ENCODE assay signal across 17 cellular contexts in genomic region chr17:72631568-72631967, GRCh38.
A peak's percentile ranks its signal among the peaks of the same experiment; 100 is the strongest.
DNase-seq lines count a peak whose midpoint lies in the region; ATAC-seq and TF ChIP-seq lines count a peak whose summit lies in the region.
"Had no signal": no experiment of that assay in that cellular context is flagged by ENCODE, and none has a peak within 500 bp of the region (broad histone marks: within the 10 kb centered on the region; RNA-seq: fewer than 3 reads in every experiment).

No MANE protein-coding gene starts in this region.

- H3K79me1 ChIP-seq in IMR-90 (ENCODE audit: low read depth in 1 of 2, low read length in 2 of 2) = no peaks in the 10 kb centered on the region

- TF ChIP-seq POLR2A in IMR-90 (IDR thresholded peaks at IDR 0.05; ENCODE audit: low read depth, low read length) (no peak), tibial nerve (IDR thresholded peaks at IDR 0.05) (no peak)

- H3K4me2 ChIP-seq in IMR-90 (ENCODE audit: low read depth, low read length) = no peak overlapping the region
- H3K4me2 ChIP-seq: BLaER1 had no signal

- H2BK20ac ChIP-seq in IMR-90 (ENCODE audit: low read depth, low read length) = no peak overlapping the region

- H4K91ac ChIP-seq in IMR-90 (ENCODE audit: insufficient read depth, low read depth, low read length) = no peak overlapping the region

- H4K8ac ChIP-seq in IMR-90 (ENCODE audit: low read depth in 2 of 2, low read length in 2 of 2) = no peak overlapping the region

- WGBS in IMR-90 (ENCODE audit: extremely low coverage in 2 of 2, insufficient read length in 1 of 2), 2 experiments = 67% methylated on average over 6 of the region's 10 CpGs; no CpG with 5 or more reads in 1 of the 2 experiments
- WGBS in tibial nerve, 2 donors = 80 to 81% methylated on average over 10 of the region's 10 CpGs

- H3K27ac ChIP-seq in IMR-90 (ENCODE audit: insufficient read depth, low read length) = no peak overlapping the region
- H3K27ac ChIP-seq in SJCRH30 = no peak overlapping the region
- peak overlapping the region; percentile 84 to 85 for H3K27ac ChIP-seq in mucosa of rectum (ENCODE audit: low read depth in 2 of 2, low read length in 2 of 2)
- no peak overlapping the region for H3K27ac ChIP-seq in A673 (ENCODE audit: low read depth, low read length, poor library complexity, severe bottlenecking)
- no peak overlapping the region for H3K27ac ChIP-seq in lower lobe of right lung
- no peak overlapping the region for H3K27ac ChIP-seq in tibial nerve
- H3K27ac ChIP-seq: BLaER1, GM23248, pancreas, thyroid gland had no signal

- CTCF ChIA-PET in IMR-90 (lab: Yijun Ruan, JAX) (no interaction called here), A673 (lab: Charles Lee) (no interaction called here)

- no peak overlapping the region for H2BK15ac ChIP-seq in IMR-90 (ENCODE audit: low read depth, low read length)

- H2BK120ac ChIP-seq in IMR-90 (ENCODE audit: low read depth, low read length) = no peak overlapping the region

- no peak overlapping the region for H3K23ac ChIP-seq in IMR-90 (ENCODE audit: low read depth, low read length)

- H2BK5ac ChIP-seq in IMR-90 (ENCODE audit: low read depth, low read length, poor library complexity, severe bottlenecking) = no peak overlapping the region

- no peak overlapping the region for H2AFZ ChIP-seq in IMR-90 (replicated peaks; ENCODE audit: low read length, poor library complexity)
- H2AFZ ChIP-seq: GM23248 had no signal

- no peak for ATAC-seq in IMR-90 (ENCODE audit: low read depth)
- no peak for ATAC-seq in HG03520 (IDR thresholded peaks at IDR 0.05; ENCODE audit: unreplicated experiment)
- no peak for ATAC-seq in lower lobe of right lung

- H4K5ac ChIP-seq in IMR-90 (ENCODE audit: low read depth, low read length) = no peak overlapping the region

- no peak overlapping the region for H3K14ac ChIP-seq in IMR-90 (replicated peaks; ENCODE audit: low read depth, low read length)

- H3K9me1 ChIP-seq in IMR-90 (ENCODE audit: insufficient read depth, low read length) = no peaks in the 10 kb centered on the region

- intact Hi-C loops in IMR-90 (cut with micrococcal nuclease) (no loop called here), A673 (cut with micrococcal nuclease; ENCODE audit: unreplicated experiment) (no loop called here), lower lobe of right lung (cut with DNase I) (no loop called here)

- peaks cover 5% of the 10 kb centered on the region for H3K9me3 ChIP-seq in IMR-90 (ENCODE audit: control insufficient read depth, insufficient read depth, low read length)
- H3K9me3 ChIP-seq in SJCRH30 (replicated peaks) = no peaks in the 10 kb centered on the region
- H3K9me3 ChIP-seq in mucosa of rectum (ENCODE audit: control insufficient read depth in 2 of 2, low read length in 2 of 2) = no peaks in the 10 kb centered on the region
- no peaks in the 10 kb centered on the region for H3K9me3 ChIP-seq in A673 (ENCODE audit: low read depth, low read length, poor library complexity, severe bottlenecking)
- H3K9me3 ChIP-seq in lower lobe of right lung = peaks cover 7% of the 10 kb centered on the region
- peaks cover 0 to 12% (median 0%) of the 10 kb centered on the region in 4 donors for H3K9me3 ChIP-seq in tibial nerve
- H3K9me3 ChIP-seq: pancreas, thyroid gland had no signal

- H3K4ac ChIP-seq in IMR-90 (ENCODE audit: low read depth, low read length) = no peak overlapping the region

- POLR2A ChIA-PET in IMR-90 (lab: Charles Lee; ENCODE audit: unreplicated experiment) = no interaction called here
- POLR2A ChIA-PET in A673 (lab: Charles Lee; ENCODE audit: low non-redundant PET) = no interaction called here

- no peak for TF ChIP-seq CTCF in IMR-90 (conservative IDR thresholded peaks at IDR 0.05; ENCODE audit: low read depth, low read length)
- no peak for TF ChIP-seq CTCF in A673 (conservative IDR thresholded peaks at IDR 0.05; ENCODE audit: low read depth, low read length)
- TF ChIP-seq CTCF in lower lobe of right lung (IDR thresholded peaks at IDR 0.05) = no peak
- no peak for TF ChIP-seq CTCF in tibial nerve (IDR thresholded peaks at IDR 0.05)

- BruUV-seq in IMR-90 (replicated peaks; lab: Mats Ljungman, UMichigan) (no TSS peak), A673 (replicated peaks; lab: Mats Ljungman, UMichigan) (no TSS peak)

- DNase-seq in IMR-90 (no peak), NCI-H2107 (lab: John Stamatoyannopoulos, UW) (peak; percentile 33), SJCRH30 (peak; percentile 31 to 67), A673 (ENCODE audit: low spot score) (no peak), lower lobe of right lung (no peak), tibial nerve (ENCODE audit: low spot score in 2 of 2) (no peak)
- DNase-seq: activated CD4-positive, alpha-beta T cell treated with anti-CD3 and anti-CD28 coated beads for 48 hours; GM23248; hypothalamus; SIG-M5; T1000; thyroid gland had no signal

- no peak for TF ChIP-seq EP300 in tibial nerve (IDR thresholded peaks at IDR 0.05)

- no peak overlapping the region for H3K18ac ChIP-seq in IMR-90 (ENCODE audit: low read depth, low read length)

- H3K4me1 ChIP-seq in IMR-90 (ENCODE audit: control insufficient read depth, insufficient read depth, low read length) = no peaks in the 10 kb centered on the region
- no peaks in the 10 kb centered on the region for H3K4me1 ChIP-seq in SJCRH30
- H3K4me1 ChIP-seq in mucosa of rectum (ENCODE audit: control insufficient read depth in 2 of 2, insufficient read depth in 2 of 2, low read length in 2 of 2) = peaks cover 19 to 39% of the 10 kb centered on the region in 2 donors
- H3K4me1 ChIP-seq in A673 (ENCODE audit: insufficient read depth, low read length, poor library complexity, severe bottlenecking) = no peaks in the 10 kb centered on the region
- H3K4me1 ChIP-seq in lower lobe of right lung = no peaks in the 10 kb centered on the region
- H3K4me1 ChIP-seq in tibial nerve = no peaks in the 10 kb centered on the region
- H3K4me1 ChIP-seq: BLaER1, thyroid gland had no signal

- no peaks in the 10 kb centered on the region for H4K20me1 ChIP-seq in IMR-90 (ENCODE audit: insufficient read depth, low read length)
- H4K20me1 ChIP-seq: BLaER1 had no signal

- dilution Hi-C loops in IMR-90 (cut with HindIII; ENCODE audit: low sequenced_read_pairs, unreplicated experiment) = no loop called here

- in situ Hi-C loops in IMR-90 (cut with MboI; ENCODE audit: low sequenced_read_pairs) = no loop called here

- H3K27me3 ChIP-seq in IMR-90 (ENCODE audit: control insufficient read depth, insufficient read depth, low read length) = peaks cover 17% of the 10 kb centered on the region
- H3K27me3 ChIP-seq in SJCRH30 = peaks cover 22% of the 10 kb centered on the region
- no peaks in the 10 kb centered on the region for H3K27me3 ChIP-seq in mucosa of rectum (ENCODE audit: control insufficient read depth in 2 of 2, insufficient read depth in 2 of 2, low read length in 2 of 2)
- H3K27me3 ChIP-seq in A673 (replicated peaks; ENCODE audit: insufficient read depth, low read depth, low read length, poor library complexity) = no peaks in the 10 kb centered on the region
- H3K27me3 ChIP-seq in lower lobe of right lung (ENCODE audit: low read depth) = no peaks in the 10 kb centered on the region
- no peaks in the 10 kb centered on the region for H3K27me3 ChIP-seq in tibial nerve
- H3K27me3 ChIP-seq: BLaER1, pancreas, thyroid gland had no signal

- H3K9ac ChIP-seq in IMR-90 (ENCODE audit: low read depth, low read length) (no peak overlapping the region), mucosa of rectum (ENCODE audit: low read depth in 1 of 2, low read length in 2 of 2) (peak overlapping the region; percentile 16 to 61)
- H3K9ac ChIP-seq: BLaER1, GM23248 had no signal

- H2AK5ac ChIP-seq in IMR-90 (ENCODE audit: low read depth, low read length) = no peak overlapping the region

- no peak overlapping the region for H3K56ac ChIP-seq in IMR-90 (ENCODE audit: extremely low read depth, insufficient read depth, low read length)

- H2AK9ac ChIP-seq in IMR-90 (replicated peaks; ENCODE audit: low read depth, low read length, poor library complexity) = peak overlapping the region; percentile 57

- TF ChIP-seq RAD21 in IMR-90 (IDR thresholded peaks at IDR 0.05; ENCODE audit: low read length) = no peak

- H3K36me3 ChIP-seq in IMR-90 (ENCODE audit: control insufficient read depth, insufficient read depth, low read length) (no peaks in the 10 kb centered on the region), SJCRH30 (no peaks in the 10 kb centered on the region), mucosa of rectum (ENCODE audit: control insufficient read depth in 2 of 2, insufficient read depth in 2 of 2, low read length in 2 of 2) (no peaks in the 10 kb centered on the region), A673 (ENCODE audit: insufficient read depth, low read length, poor library complexity, severe bottlenecking) (no peaks in the 10 kb centered on the region), lower lobe of right lung (no peaks in the 10 kb centered on the region), tibial nerve (no peaks in the 10 kb centered on the region)
- H3K36me3 ChIP-seq: BLaER1, pancreas, thyroid gland had no signal

- H3K4me3 ChIP-seq in IMR-90 (ENCODE audit: insufficient read depth, low read depth, low read length) (no peak overlapping the region), SJCRH30 (no peak overlapping the region), mucosa of rectum (ENCODE audit: low read length in 2 of 2) (no peak overlapping the region), A673 (ENCODE audit: low read depth, low read length, poor library complexity, severe bottlenecking) (no peak overlapping the region), lower lobe of right lung (no peak overlapping the region), tibial nerve (no peak overlapping the region)
- H3K4me3 ChIP-seq: BLaER1, GM23248, pancreas, skin epidermis, thyroid gland had no signal

TF ChIP-seq in IMR-90, 13 proteins besides CTCF, POLR2A, EP300 and RAD21 (continues in another document):
- no peak for TF ChIP-seq MAFK (IDR thresholded peaks at IDR 0.05; ENCODE audit: low read depth, low read length)
- no peak for TF ChIP-seq MAZ (IDR thresholded peaks at IDR 0.05; ENCODE audit: borderline replicate concordance, low read depth, low read length)
- TF ChIP-seq ELK1 (IDR thresholded peaks at IDR 0.05; ENCODE audit: borderline replicate concordance, low read depth, low read length) = no peak
- no peak for TF ChIP-seq CHD1 (IDR thresholded peaks at IDR 0.05; ENCODE audit: low read depth, low read length)
- TF ChIP-seq RFX5 (IDR thresholded peaks at IDR 0.05; ENCODE audit: low read depth, low read length) = no peak
- TF ChIP-seq RCOR1 (IDR thresholded peaks at IDR 0.05; ENCODE audit: insufficient replicate concordance, low read length) = no peak
- TF ChIP-seq NFE2L2 (IDR thresholded peaks at IDR 0.05; ENCODE audit: low read depth, low read length) = no peak
- TF ChIP-seq FOS (IDR thresholded peaks at IDR 0.05; ENCODE audit: low read depth, low read length) = no peak

Comparison
In these comparisons a context has a peak if more than half of its experiments do, and no peak if none do; other contexts are left out.
1. DNase-seq: peak in NCI-H2107 (single experiment) and SJCRH30 (2 of 2); none in IMR-90 (single experiment), A673 (single experiment), lower lobe of right lung (single experiment) and tibial nerve (0 of 2).
2. H3K27ac ChIP-seq: peak in mucosa of rectum (2 of 2); none in IMR-90 (single experiment), SJCRH30 (single experiment), A673 (single experiment), lower lobe of right lung (single experiment) and tibial nerve (0 of 4).